Comparison of ENCODE assay signal across 6 cellular contexts in genomic region chr19:39398297-39398864, GRCh38. TPM values are rescaled to one million over a fixed set of nuclear protein-coding genes. Genes with fewer than 3 reads are reported as not detected.
DNase-seq lines count a peak whose midpoint lies in the region; ATAC-seq and TF ChIP-seq lines count a peak whose summit lies in the region.

No MANE protein-coding gene starts in this region.

- peak; percentile 100 for DNase-seq in CD14-positive monocyte (ENCODE audit: low spot score)
- DNase-seq in SKM-1 treated with dmso at 0.1 percent for 144 hours (lab: John Stamatoyannopoulos, UW; ENCODE audit: unreplicated experiment), result peak; percentile 86
- DNase-seq in erythroblast (lab: John Stamatoyannopoulos, UW), result peak; percentile 81 to 89
- DNase-seq in foreskin melanocyte, result no peak

- H3K4me1 ChIP-seq in skeletal muscle tissue (ENCODE audit: control insufficient read depth in 3 of 3, insufficient read depth in 3 of 3, low read length in 3 of 3), result peaks cover 25 to 43% (median 34%) of the 10 kb centered on the region in 3 donors

- peaks cover 0 to 4% (median 0%) of the 10 kb centered on the region in 7 donors for H3K9me3 Mint-ChIP-seq in CD14-positive monocyte

- H3K27me3 Mint-ChIP-seq in CD14-positive monocyte (ENCODE audit: low read depth in 3 of 3), result peaks cover 0 to 5% (median 2%) of the 10 kb centered on the region in 3 donors

- H3K9ac ChIP-seq in skeletal muscle tissue (ENCODE audit: low read depth in 1 of 3, low read length in 3 of 3), result peak overlapping the region; percentile 40 to 77 (median 69)

- peak overlapping the region; percentile 89 to 93 for H3K4me3 Mint-ChIP-seq in CD14-positive monocyte

- H3K36me3 ChIP-seq in skeletal muscle tissue (ENCODE audit: control insufficient read depth in 3 of 3, insufficient read depth in 3 of 3, low read length in 3 of 3), result peaks cover 13 to 21% (median 16%) of the 10 kb centered on the region in 3 donors

- intact Hi-C loops in CD14-positive monocyte (cut with micrococcal nuclease), result loop anchor here (1.0 to 10.0 kb wide), 3 partner anchors 8 to 136 kb away; partner anchors contain the start of genes EID2B (in 1 of the 2), PLEKHG2 (in 1 of the 2) and ZFP36 (in 1 of the 2)

- no peaks in the 10 kb centered on the region for H3K27me3 ChIP-seq in skeletal muscle tissue (ENCODE audit: control insufficient read depth in 3 of 3, insufficient read depth in 3 of 3, low read length in 3 of 3)

- H3K36me3 Mint-ChIP-seq in CD14-positive monocyte, result peaks cover 29 to 61% of the 10 kb centered on the region in 2 donors

- no peak for ATAC-seq in HG02885 (IDR thresholded peaks at IDR 0.05; ENCODE audit: poor library complexity, unreplicated experiment)

- no peak for TF ChIP-seq CTCF in CD14-positive monocyte (IDR thresholded peaks at IDR 0.05)

- peak overlapping the region; percentile 100 for H3K27ac Mint-ChIP-seq in CD14-positive monocyte

- H3K4me3 ChIP-seq in skeletal muscle tissue (ENCODE audit: low read length in 3 of 3), result no peak overlapping the region

- peak; percentile 51 for TF ChIP-seq POLR2A in erythroblast (IDR thresholded peaks at IDR 0.05; ENCODE audit: low read length)

- H3K9me3 ChIP-seq in skeletal muscle tissue (ENCODE audit: control insufficient read depth in 3 of 3, low read length in 3 of 3), result no peaks in the 10 kb centered on the region

- peaks cover 49% of the 10 kb centered on the region for H3K4me1 Mint-ChIP-seq in CD14-positive monocyte

- H3K27ac ChIP-seq in skeletal muscle tissue (ENCODE audit: low read depth, low read length), result peak overlapping the region; percentile 89

RNA-seq across cellular contexts. Expression of gene MED29, which starts 7.2 kb away (rescaled TPM):
- 10 to 100 TPM; 37.0 to 38.2 TPM for polyA plus RNA-seq in CD14-positive monocyte
- 9.4 TPM for total RNA-seq in skeletal muscle tissue

RNA-seq across cellular contexts. Expression of gene PAF1, which starts 7.5 kb away (rescaled TPM):
- polyA plus RNA-seq in CD14-positive monocyte, result 10 to 100 TPM; 22.7 to 25.2 TPM
- 25.1 TPM for total RNA-seq in skeletal muscle tissue

RNA-seq across cellular contexts. Expression of gene ZFP36, which starts 8.3 kb away (rescaled TPM):
- 100 to 1,000 TPM; 473 to 632 TPM for polyA plus RNA-seq in CD14-positive monocyte
- 3.1 TPM for total RNA-seq in skeletal muscle tissue

RNA-seq across cellular contexts. Expression of gene PLEKHG2, which starts 14.1 kb away (rescaled TPM):
- polyA plus RNA-seq in CD14-positive monocyte, result 1 to 10 TPM in 1 of 2 donors, under 1 TPM in 1; 0.73 to 1.2 TPM
- 15.7 TPM for total RNA-seq in skeletal muscle tissue

RNA-seq across cellular contexts. Expression of gene RPS16, which starts 37.4 kb away (rescaled TPM):
- 1,000 to 10,000 TPM in 1 of 2 donors, 100 to 1,000 TPM in 1; 689 to 1,038 TPM for polyA plus RNA-seq in CD14-positive monocyte
- total RNA-seq in skeletal muscle tissue, result 128 TPM
